ENCODE assay signal across 11 cellular contexts in the genomic region with DNA sequence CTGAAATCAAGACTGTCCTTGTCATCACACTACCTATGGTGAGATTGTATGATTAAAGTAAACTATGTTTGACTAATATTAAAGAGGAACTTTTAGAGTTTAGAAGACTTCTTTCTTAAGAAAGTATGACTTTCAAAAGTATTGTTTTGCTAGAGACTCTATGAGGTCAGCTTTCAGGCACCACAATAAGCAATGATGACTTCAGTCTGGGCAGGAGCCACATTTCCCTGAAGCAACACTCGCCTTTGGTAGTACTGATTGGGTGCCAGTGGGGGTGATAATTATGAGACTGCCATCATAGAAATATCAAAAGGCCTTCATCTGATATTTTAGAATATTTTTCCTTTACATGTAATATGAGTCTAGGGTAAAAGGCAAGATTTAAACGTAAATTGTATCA.
"Had no signal": no experiment of that assay in that cellular context is flagged by ENCODE, and none has a peak within 500 bp of the region (broad histone marks: within the 10 kb centered on the region; RNA-seq: fewer than 3 reads in every experiment).

No MANE protein-coding gene starts in this region.

- H3K27ac Mint-ChIP-seq: HFFc6, IgD-negative memory B cell had no signal

- H3K9me3 Mint-ChIP-seq: IgD-negative memory B cell had no signal

- H3K9me3 ChIP-seq: HAP-1 had no signal

- ATAC-seq: HCT116, HepG2 had no signal

- H3K36me3 ChIP-seq: HAP-1 had no signal

- DNase-seq: GM23248, GOT3, H7, HFFc6, KBM-7 had no signal

- H2AFZ ChIP-seq: GM23248 had no signal

- H3K4me1 Mint-ChIP-seq: IgD-negative memory B cell had no signal

- H3K27me3 Mint-ChIP-seq: IgD-negative memory B cell had no signal

- H3K4me1 ChIP-seq: HAP-1 had no signal

- H3K27ac ChIP-seq: GM23248, HL-60, KMS-11 had no signal

- H3K4me2 ChIP-seq: KMS-11 had no signal

- H3K9ac ChIP-seq: GM23248, KMS-11 had no signal

- FAIRE-seq: HepG2 had no signal

- H3K36me3 Mint-ChIP-seq: IgD-negative memory B cell had no signal

- H3K4me3 ChIP-seq: GM23248, HAP-1 had no signal

- H3K4me3 Mint-ChIP-seq: HFFc6, IgD-negative memory B cell had no signal
